ENCODE assay signal across 35 cellular contexts in the genomic region with DNA sequence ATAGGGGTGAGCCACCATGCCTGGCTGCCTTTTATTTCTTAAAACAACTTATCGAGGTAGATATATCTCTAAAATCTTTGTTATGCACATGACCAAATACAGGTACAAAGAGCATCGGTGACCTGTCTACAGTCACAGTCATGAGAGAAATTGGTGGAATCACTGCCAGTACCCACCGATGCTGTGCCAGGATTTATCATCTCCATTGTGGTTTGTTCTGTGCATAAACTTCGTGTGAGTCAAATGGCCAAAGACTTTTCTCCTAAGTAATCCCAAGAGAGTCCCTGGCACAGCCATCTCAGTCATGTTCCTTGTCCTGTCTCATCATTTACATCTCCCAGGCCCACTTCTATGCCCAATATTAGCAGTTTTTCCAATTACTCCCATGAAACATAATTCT. TPM values are rescaled to one million over a fixed set of nuclear protein-coding genes. Genes with fewer than 3 reads are reported as not detected.
"Had no signal": no experiment of that assay in that cellular context is flagged by ENCODE, and none has a peak within 500 bp of the region (broad histone marks: within the 10 kb centered on the region; RNA-seq: fewer than 3 reads in every experiment).

No MANE protein-coding gene starts in this region.

- H3K27ac ChIP-seq: epithelial cell of prostate, gastrocnemius medialis, neutrophil, pancreas, right lobe of liver, suprapubic skin, vagina had no signal

- H3K9me3 ChIP-seq: gastrocnemius medialis, mucosa of descending colon, neutrophil, pancreas, right lobe of liver, suprapubic skin, vagina had no signal

- H3K4me1 ChIP-seq: gastrocnemius medialis, pancreas, right lobe of liver, suprapubic skin, vagina had no signal

- H3K27me3 ChIP-seq: gastrocnemius medialis, pancreas, right lobe of liver, vagina had no signal

- H3K4me2 ChIP-seq: smooth muscle cell had no signal

- H3K4me3 ChIP-seq: gastrocnemius medialis, lung, mucosa of descending colon, pancreas, right lobe of liver, smooth muscle cell, suprapubic skin, vagina had no signal

- H3K36me3 ChIP-seq: gastrocnemius medialis, neutrophil, pancreas, right lobe of liver, vagina had no signal

- DNase-seq: effector CD8-positive, alpha-beta T cell; endodermal cell; foreskin fibroblast; gastrocnemius medialis; head of caudate nucleus; kidney; mesenchymal stem cell; mucosa of descending colon; naive B cell; pancreas; right lobe of liver; stimulated activated CD4-positive, alpha-beta T cell treated with anti-CD3 and anti-CD28 coated beads, Interleukin-12 subunit alpha, Interleukin-12 subunit beta, amount 100 ng/mL, for 4 hours; stimulated activated CD4-positive, alpha-beta T cell treated with anti-CD3 and anti-CD28 coated beads, Interleukin-1b, Interleukin-23, amount 100 ng/mL, for 48 hours; stimulated activated CD4-positive, alpha-beta T cell treated with anti-CD3 and anti-CD28 coated beads, Interleukin-4, amount 100 ng/mL, for 1 hour; stimulated activated CD8-positive, alpha-beta memory T cell treated with anti-CD3 and anti-CD28 coated beads, Interleukin-4, amount 100 ng/mL, for 48 hours; stimulated activated naive CD4-positive, alpha-beta T cell; stimulated activated naive CD8-positive, alpha-beta T cell treated with anti-CD3 and anti-CD28 coated beads, Interleukin-15, amount 100 ng/mL, for 72 hours; trophoblast cell had no signal

RNA-seq across cellular contexts. Expression of a gene that starts 9.0 kb away (rescaled TPM):
- total RNA-seq: endodermal cell; esophagus mucosa; gastrocnemius medialis; glomerular endothelial cell; kidney; left lobe of liver; liver; mesothelial cell of epicardium; mucosa of descending colon; natural killer cell treated with Interleukin-12 subunit alpha and Interleukin-12 subunit beta and Interleukin-15 and Interleukin-18, amount 100 ng/mL, for 72 hours; neural crest cell; omental fat pad; pancreas; progenitor cell of endocrine pancreas; right lobe of liver; smooth muscle cell; ureter; vagina had no signal
- polyA plus RNA-seq: liver, pancreas, smooth muscle cell, thymus had no signal

RNA-seq across cellular contexts. Expression of a gene that starts 59.9 kb away (rescaled TPM):
- total RNA-seq: endodermal cell; esophagus mucosa; gastrocnemius medialis; glomerular endothelial cell; kidney; left lobe of liver; liver; lung; mesothelial cell of epicardium; mucosa of descending colon; natural killer cell treated with Interleukin-12 subunit alpha and Interleukin-12 subunit beta and Interleukin-15 and Interleukin-18, amount 100 ng/mL, for 72 hours; neural crest cell; omental fat pad; pancreas; progenitor cell of endocrine pancreas; right lobe of liver; smooth muscle cell; suprapubic skin; ureter; vagina had no signal
- polyA plus RNA-seq: liver, pancreas, smooth muscle cell, thymus had no signal
